Comparison of ENCODE assay signal across 10 cellular contexts in the genomic region with DNA sequence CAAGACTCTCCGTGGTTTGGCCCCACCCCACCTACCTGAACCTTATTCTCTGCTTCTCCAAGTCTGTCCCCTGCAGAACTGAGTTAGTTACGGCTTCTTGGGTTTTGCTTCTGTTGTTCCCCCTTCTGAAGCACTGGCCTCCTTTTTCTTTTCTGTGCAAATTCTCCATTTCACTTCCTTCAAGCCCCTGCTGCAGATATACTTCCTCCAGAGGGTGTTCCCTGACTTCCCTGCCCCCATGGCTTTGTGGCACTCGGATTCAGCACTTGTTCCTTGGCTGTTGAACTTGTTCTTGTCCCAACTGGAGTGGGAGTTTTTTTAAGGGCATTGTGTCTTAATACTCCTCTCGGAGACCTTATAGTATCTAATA. TPM values are rescaled to one million over a fixed set of nuclear protein-coding genes. Genes with fewer than 3 reads are reported as not detected.
A peak's percentile ranks its signal among the peaks of the same experiment; 100 is the strongest.
DNase-seq lines count a peak whose midpoint lies in the region; ATAC-seq and TF ChIP-seq lines count a peak whose summit lies in the region.
"Had no signal": no experiment of that assay in that cellular context is flagged by ENCODE, and none has a peak within 500 bp of the region (broad histone marks: within the 10 kb centered on the region; RNA-seq: fewer than 3 reads in every experiment).

No MANE protein-coding gene starts in this region.

- H3K9me3 Mint-ChIP-seq in Caco-2 (ENCODE audit: unreplicated experiment) (no peaks in the 10 kb centered on the region), endothelial cell (ENCODE audit: unreplicated experiment) (no peaks in the 10 kb centered on the region)

- H2BK15ac ChIP-seq in neuronal stem cell (ENCODE audit: low read length): no peak overlapping the region

- H4K8ac ChIP-seq in neuronal stem cell (ENCODE audit: low read depth, low read length): no peak overlapping the region

- peaks cover 33% of the 10 kb centered on the region for H3K36me3 Mint-ChIP-seq in Caco-2 (ENCODE audit: insufficient read depth, unreplicated experiment)
- peaks cover 23% of the 10 kb centered on the region for H3K36me3 Mint-ChIP-seq in endothelial cell (ENCODE audit: low read depth, unreplicated experiment)

- no peak overlapping the region for H3K18ac ChIP-seq in neuronal stem cell (ENCODE audit: low read length)

- H2AK5ac ChIP-seq in neuronal stem cell (ENCODE audit: low read depth, low read length): no peak overlapping the region

- no peak overlapping the region for H3K27ac ChIP-seq in neuronal stem cell (replicated peaks; ENCODE audit: low read length)

- H3K79me1 ChIP-seq in neuronal stem cell (ENCODE audit: low read depth, low read length): no peaks in the 10 kb centered on the region

- H3K4ac ChIP-seq in neuronal stem cell (ENCODE audit: low read length): no peak overlapping the region

- no peak overlapping the region for H3K9ac ChIP-seq in neuronal stem cell (ENCODE audit: low read depth, low read length, poor library complexity)

- no peak overlapping the region for H2BK12ac ChIP-seq in neuronal stem cell (ENCODE audit: low read length)

- no peak overlapping the region for H2AFZ ChIP-seq in neuronal stem cell (ENCODE audit: low read length)

- no peak overlapping the region for H3K4me2 ChIP-seq in neuronal stem cell (ENCODE audit: insufficient read depth, low read length, poor library complexity, severe bottlenecking)

- H3K4me1 ChIP-seq in Caco-2: no peaks in the 10 kb centered on the region; the same call in 1 of the 2 replicates
- peaks cover 11% of the 10 kb centered on the region in 2 donors for H3K4me1 ChIP-seq in neuronal stem cell (ENCODE audit: control insufficient read depth in 2 of 2, insufficient read depth in 1 of 2, low read depth in 1 of 2, low read length in 2 of 2)

- H3K23ac ChIP-seq in neuronal stem cell (ENCODE audit: low read depth, low read length, poor library complexity): peak overlapping the region; percentile 6

- H3K36me3 ChIP-seq in Caco-2 (ENCODE audit: control insufficient read depth, insufficient read depth, low read length) (no peaks in the 10 kb centered on the region), neuronal stem cell (replicated peaks in 1 of 2; ENCODE audit: control insufficient read depth in 2 of 2, insufficient read depth in 2 of 2, low read length in 2 of 2) (peaks cover 2 to 43% of the 10 kb centered on the region in 2 donors)

- H2BK120ac ChIP-seq in neuronal stem cell (ENCODE audit: low read depth, low read length): no peak overlapping the region

- TF ChIP-seq CTCF in Caco-2 (IDR thresholded peaks at IDR 0.05; ENCODE audit: insufficient read depth in 1 of 2, low read depth in 1 of 2, low read length in 1 of 2, severe bottlenecking in 1 of 2, unreplicated experiment in 1 of 2) (no peak), endothelial cell (IDR thresholded peaks at IDR 0.05; ENCODE audit: unreplicated experiment) (no peak)

- no CpG with 5 or more reads among the region's 4 CpGs for WGBS in neuronal stem cell (ENCODE audit: extremely low coverage in 2 of 2, insufficient read length in 2 of 2, insufficient replicate concordance in 1 of 2), 2 donors

- intact Hi-C loops in Caco-2 (cut with micrococcal nuclease; ENCODE audit: unreplicated experiment): no loop called here

- H2BK5ac ChIP-seq in neuronal stem cell (ENCODE audit: low read length): no peak overlapping the region

- no peaks in the 10 kb centered on the region for H3K27me3 ChIP-seq in Caco-2 (replicated peaks; ENCODE audit: control insufficient read depth, insufficient read depth, low read length)
- peaks cover 0 to 15% (median 0%) of the 10 kb centered on the region in 3 experiments for H3K27me3 ChIP-seq in neuronal stem cell (ENCODE audit: control insufficient read depth in 3 of 3, insufficient read depth in 3 of 3, low read depth in 1 of 3, low read length in 3 of 3)

- H3K14ac ChIP-seq in neuronal stem cell (ENCODE audit: low read length): no peak overlapping the region

- POLR2A ChIA-PET in Caco-2 (lab: Charles Lee): no interaction called here

- H3K4me1 Mint-ChIP-seq in Caco-2 (ENCODE audit: low read depth, unreplicated experiment) (peaks cover 16% of the 10 kb centered on the region), endothelial cell (ENCODE audit: unreplicated experiment) (peaks cover 34% of the 10 kb centered on the region)

- ATAC-seq in GM19023 (IDR thresholded peaks at IDR 0.05; ENCODE audit: unreplicated experiment): no peak
- ATAC-seq in GM21723 (IDR thresholded peaks at IDR 0.05; ENCODE audit: unreplicated experiment): no peak

- no peak overlapping the region for H3K4me3 ChIP-seq in Caco-2 (ENCODE audit: low read depth, low read length)
- peak overlapping the region in 1 of 2 donors; percentile 78 for H3K4me3 ChIP-seq in neuronal stem cell (ENCODE audit: low read length in 2 of 2)

- DNase-seq in Caco-2: no peak
- peak; percentile 46 to 66 for DNase-seq in NOMO-1 (lab: John Stamatoyannopoulos, UW; ENCODE audit: unreplicated experiment in 2 of 2)
- DNase-seq in endothelial cell (ENCODE audit: low spot score): no peak
- DNase-seq in neuronal stem cell (ENCODE audit: low spot score): no peak
- DNase-seq in NCI-H345 treated with DMSO at 0.1 percent for 48 hours (lab: John Stamatoyannopoulos, UW; ENCODE audit: unreplicated experiment): no peak
- no peak for DNase-seq in NCI-H526 (lab: John Stamatoyannopoulos, UW)
- DNase-seq: effector CD8-positive, alpha-beta T cell; NK-92 treated with Interleukin-12 subunit alpha and Interleukin-12 subunit beta, amount 100 ng/mL, for 24 hours had no signal

- H3K9me3 ChIP-seq in Caco-2: no peaks in the 10 kb centered on the region
- H3K9me3 ChIP-seq in neuronal stem cell (replicated peaks in 1 of 2; ENCODE audit: control insufficient read depth in 2 of 2, insufficient read depth in 1 of 2, low read depth in 1 of 2, low read length in 2 of 2): peaks cover 0 to 3% of the 10 kb centered on the region in 2 donors

- H3K4me3 Mint-ChIP-seq in Caco-2 (ENCODE audit: unreplicated experiment) (peak overlapping the region; percentile 68), endothelial cell (ENCODE audit: unreplicated experiment) (peak overlapping the region; percentile 97)

- H3K27ac Mint-ChIP-seq in Caco-2 (ENCODE audit: unreplicated experiment) (no peak overlapping the region), endothelial cell (ENCODE audit: unreplicated experiment) (no peak overlapping the region)

- CTCF ChIA-PET in Caco-2 (lab: Charles Lee): interaction anchor here (0.7 kb wide), 1 partner anchor 10 kb away, joined by 3 read pairs; no protein-coding TSS in a partner anchor

- no peak overlapping the region for H4K91ac ChIP-seq in neuronal stem cell (ENCODE audit: low read depth, low read length, poor library complexity)

- H3K27me3 Mint-ChIP-seq in Caco-2 (ENCODE audit: insufficient read depth, unreplicated experiment) (no peaks in the 10 kb centered on the region), endothelial cell (ENCODE audit: unreplicated experiment) (peaks cover 2% of the 10 kb centered on the region)

- BruUV-seq in Caco-2 (replicated peaks; lab: Mats Ljungman, UMichigan): TSS peak; percentile 29

RNA-seq across cellular contexts. Expression of a gene that starts 2.0 kb away (rescaled TPM):
- 16.8 and 17.1 TPM in 2 replicates for total RNA-seq in Caco-2 (2022)
- total RNA-seq in endothelial cell (ENCODE audit: unreplicated experiment): 22.9 TPM
- 7.3 TPM for polyA plus RNA-seq in neuronal stem cell (2013, experiment 1 of 2)
- 7.4 TPM for polyA plus RNA-seq in neuronal stem cell (2013, experiment 2 of 2)

RNA-seq across cellular contexts. Expression of a gene that starts 52.1 kb away (rescaled TPM):
- total RNA-seq in Caco-2 (2022) (41.5 and 43.9 TPM in 2 replicates), endothelial cell (ENCODE audit: unreplicated experiment) (6.4 TPM)
- polyA plus RNA-seq in neuronal stem cell (2013, experiment 1 of 2): 12.8 TPM
- 12.1 TPM for polyA plus RNA-seq in neuronal stem cell (2013, experiment 2 of 2)

RNA-seq across cellular contexts. Expression of a gene that starts 57.6 kb away (rescaled TPM):
- 17.7 and 18.5 TPM in 2 replicates for total RNA-seq in Caco-2 (2022)
- 16.7 TPM for total RNA-seq in endothelial cell (ENCODE audit: unreplicated experiment)
- polyA plus RNA-seq in neuronal stem cell (2013, experiment 1 of 2): 7.0 TPM
- polyA plus RNA-seq in neuronal stem cell (2013, experiment 2 of 2): 7.9 TPM

Comparison
In these comparisons a context has a peak if more than half of its experiments do, and no peak if none do; other contexts are left out.
1. DNase-seq: peak in NOMO-1 (2 of 2); none in Caco-2 (0 of 2), endothelial cell (single experiment), neuronal stem cell (single experiment), NCI-H345 treated with DMSO at 0.1 percent for 48 hours (single experiment) and NCI-H526 (0 of 2).